In genomic region chr2:101740555-101740964, GRCh38 we compare ENCODE assay signal across 19 cellular contexts. TPM values are rescaled to one million over a fixed set of nuclear protein-coding genes. Genes with fewer than 3 reads are reported as not detected.
DNase-seq lines count a peak whose midpoint lies in the region; ATAC-seq and TF ChIP-seq lines count a peak whose summit lies in the region.
"Had no signal": no experiment of that assay in that cellular context is flagged by ENCODE, and none has a peak within 500 bp of the region (broad histone marks: within the 10 kb centered on the region; RNA-seq: fewer than 3 reads in every experiment).

No MANE protein-coding gene starts in this region.

- peak overlapping the region in 1 of 2 donors; percentile 55 for H3K4me3 Mint-ChIP-seq in CD14-positive monocyte
- no peak overlapping the region for H3K4me3 Mint-ChIP-seq in activated B cell treated with CpG ODN at 0.5 μM for 24 hours
- H3K4me3 Mint-ChIP-seq: activated naive CD8-positive, alpha-beta T cell treated with anti-CD3 and anti-CD28 coated beads for 36 hours had no signal

- H3K9me3 Mint-ChIP-seq in CD14-positive monocyte (no peaks in the 10 kb centered on the region), activated B cell treated with CpG ODN at 0.5 μM for 24 hours (no peaks in the 10 kb centered on the region)
- H3K9me3 Mint-ChIP-seq: activated naive CD8-positive, alpha-beta T cell treated with anti-CD3 and anti-CD28 coated beads for 36 hours had no signal

- H3K36me3 ChIP-seq in HUES64 (ENCODE audit: insufficient read depth, low read length) = no peaks in the 10 kb centered on the region
- H3K36me3 ChIP-seq: BE2C, esophagus muscularis mucosa, pancreas, uterus had no signal

- H3K4me1 Mint-ChIP-seq in CD14-positive monocyte (peaks cover 86% of the 10 kb centered on the region), activated B cell treated with CpG ODN at 0.5 μM for 24 hours (peaks cover 92% of the 10 kb centered on the region)

- H3K4me1 ChIP-seq in HUES64 (ENCODE audit: insufficient read depth, low read length) = peaks cover 46% of the 10 kb centered on the region
- H3K4me1 ChIP-seq: BE2C had no signal

- ATAC-seq in activated B cell treated with CpG ODN at 0.5 μM for 24 hours (ENCODE audit: low read depth) (no peak), GM19328 (IDR thresholded peaks at IDR 0.05; ENCODE audit: unreplicated experiment) (no peak)
- ATAC-seq in activated CD4-positive, CD25-positive, alpha-beta regulatory T cell treated with anti-CD3 and anti-CD28 coated beads, Interleukin-2, amount 50 U/mL, for 24 hours = no peak
- ATAC-seq: GM12878 had no signal

- no peaks in the 10 kb centered on the region for H3K9me3 ChIP-seq in HUES64 (ENCODE audit: insufficient read depth, low read depth, low read length)
- H3K9me3 ChIP-seq: BE2C, esophagus muscularis mucosa, pancreas, uterus had no signal

- TF ChIP-seq CTCF in CD14-positive monocyte (IDR thresholded peaks at IDR 0.05) = no peak
- no peak for TF ChIP-seq CTCF in activated B cell treated with CpG ODN at 0.5 μM for 24 hours (IDR thresholded peaks at IDR 0.05)

- H3K27me3 Mint-ChIP-seq in CD14-positive monocyte (ENCODE audit: low read depth in 3 of 3) = no peaks in the 10 kb centered on the region
- no peaks in the 10 kb centered on the region for H3K27me3 Mint-ChIP-seq in activated B cell treated with CpG ODN at 0.5 μM for 24 hours
- H3K27me3 Mint-ChIP-seq: activated naive CD8-positive, alpha-beta T cell treated with anti-CD3 and anti-CD28 coated beads for 36 hours had no signal

- WGBS in HUES64 = no CpG with 5 or more reads among the region's 1 CpG

- H3K4me3 ChIP-seq in HUES64 (ENCODE audit: low read length) = no peak overlapping the region
- H3K4me3 ChIP-seq: esophagus muscularis mucosa, GM12878, pancreas, uterus had no signal

- no peak for DNase-seq in CD14-positive monocyte (ENCODE audit: low spot score)
- DNase-seq in activated B cell treated with CpG ODN at 0.5 μM for 24 hours = no peak
- peak; percentile 70 for DNase-seq in medulla oblongata (ENCODE audit: extremely low spot score)
- no peak for DNase-seq in activated gamma-delta T cell (lab: John Stamatoyannopoulos, UW)
- DNase-seq in NCI-H82 treated with DMSO at 0.1 percent for 48 hours (lab: John Stamatoyannopoulos, UW; ENCODE audit: unreplicated experiment) = no peak
- DNase-seq: activated naive CD8-positive, alpha-beta T cell treated with anti-CD3 and anti-CD28 coated beads for 36 hours; BE2C; cerebellar nuclear complex; KG1; midbrain; NCI-H1694; NCI-H524 treated with DMSO at 0.1 percent for 48 hours; pancreas; uterus had no signal

- no peak overlapping the region for H3K9ac ChIP-seq in HUES64 (ENCODE audit: low read depth, low read length)

- H3K27ac Mint-ChIP-seq in CD14-positive monocyte = peak overlapping the region; percentile 48 to 85 (median 83)
- H3K27ac Mint-ChIP-seq in activated B cell treated with CpG ODN at 0.5 μM for 24 hours = peak overlapping the region; percentile 53
- H3K27ac Mint-ChIP-seq: activated naive CD8-positive, alpha-beta T cell treated with anti-CD3 and anti-CD28 coated beads for 36 hours had no signal

- CTCF ChIA-PET in activated B cell treated with CpG ODN at 0.5 μM for 24 hours (lab: Charles Lee) = interaction anchor here (0.7 kb wide), 1 partner anchor 322 kb away, joined by 3 read pairs; no protein-coding TSS in a partner anchor

- POLR2A ChIA-PET in activated B cell treated with CpG ODN at 0.5 μM for 24 hours (lab: Charles Lee) = interaction anchor here (0.6 to 0.7 kb wide), 2 partner anchors 22 to 98 kb away, joined by 5 read pairs; no protein-coding TSS in a partner anchor

- H3K27ac ChIP-seq in HUES64 (ENCODE audit: low read depth, low read length) = peak overlapping the region; percentile 65; the same call in 1 of the 2 replicates
- H3K27ac ChIP-seq: esophagus muscularis mucosa, pancreas, uterus had no signal

- H3K36me3 Mint-ChIP-seq in CD14-positive monocyte (peaks cover 12 to 14% of the 10 kb centered on the region in 2 donors), activated B cell treated with CpG ODN at 0.5 μM for 24 hours (ENCODE audit: low read depth) (peaks cover 14% of the 10 kb centered on the region)
- H3K36me3 Mint-ChIP-seq: activated naive CD8-positive, alpha-beta T cell treated with anti-CD3 and anti-CD28 coated beads for 36 hours had no signal

- intact Hi-C loops in CD14-positive monocyte (cut with micrococcal nuclease) (no loop called here), activated B cell treated with CpG ODN at 0.5 μM for 24 hours (cut with micrococcal nuclease) (no loop called here)

- no peaks in the 10 kb centered on the region for H3K27me3 ChIP-seq in HUES64 (ENCODE audit: insufficient read depth, low read length)
- H3K27me3 ChIP-seq: BE2C, esophagus muscularis mucosa, pancreas, uterus had no signal

RNA-seq across cellular contexts. Expression of gene MAP4K4, which starts 43.1 kb away (rescaled TPM):
- polyA plus RNA-seq in CD14-positive monocyte = 1 to 10 TPM; 5.3 to 8.7 TPM
- polyA plus RNA-seq in HUES64 (2013, experiment 1 of 2) = 89.4 TPM
- 83.7 TPM for polyA plus RNA-seq in HUES64 (2013, experiment 2 of 2)
- 211 and 232 TPM in 2 replicates for total RNA-seq in activated B cell treated with CpG ODN at 0.5 μM for 24 hours
